Comparison of ENCODE assay signal across 19 cellular contexts in genomic region chr1:38291906-38292521, GRCh38.
A peak's percentile ranks its signal among the peaks of the same experiment; 100 is the strongest.
DNase-seq lines count a peak whose midpoint lies in the region; ATAC-seq and TF ChIP-seq lines count a peak whose summit lies in the region.
"Had no signal": no experiment of that assay in that cellular context is flagged by ENCODE, and none has a peak within 500 bp of the region (broad histone marks: within the 10 kb centered on the region; RNA-seq: fewer than 3 reads in every experiment).

No MANE protein-coding gene starts in this region.

- H3K9me3 ChIP-seq in GM23248 (ENCODE audit: low read depth) (no peaks in the 10 kb centered on the region), endodermal cell (ENCODE audit: control insufficient read depth, low read length) (no peaks in the 10 kb centered on the region), right lobe of liver (no peaks in the 10 kb centered on the region)
- H3K9me3 ChIP-seq: breast epithelium, Peyer's patch had no signal

- no peaks in the 10 kb centered on the region for H3K36me3 ChIP-seq in GM23248 (ENCODE audit: low read depth)
- no peaks in the 10 kb centered on the region for H3K36me3 ChIP-seq in endodermal cell (ENCODE audit: control insufficient read depth, insufficient read depth, low read length)
- H3K36me3 ChIP-seq in right lobe of liver: no peaks in the 10 kb centered on the region
- H3K36me3 ChIP-seq: breast epithelium, Peyer's patch had no signal

- TF ChIP-seq POLR2A in right lobe of liver (IDR thresholded peaks at IDR 0.05): no peak

- DNase-seq in GM23248: peak; percentile 17
- peak; percentile 87 for DNase-seq in endodermal cell
- no peak for DNase-seq in right lobe of liver
- no peak for DNase-seq in sciatic nerve (ENCODE audit: low spot score)
- no peak for DNase-seq in stimulated activated naive CD4-positive, alpha-beta T cell (lab: John Stamatoyannopoulos, UW)
- no peak for DNase-seq in activated T-helper 2 cell treated with anti-CD3 and anti-CD28 coated beads, Interferon-gamma antibody, Interleukin-2, Interleukin-4, amounts not matched to agents 10 μg/mL and 5 μg/mL and 100 μg/mL, durations not matched to agents 14 hours and 24 hours and 36 hours (ENCODE audit: low spot score)
- no peak for DNase-seq in GDM1 (lab: John Stamatoyannopoulos, UW)
- no peak for DNase-seq in GM19240 (ENCODE audit: insufficient read length, low spot score)
- DNase-seq: activated CD4-positive, CD25-positive, alpha-beta regulatory T cell; activated CD8-positive, alpha-beta memory T cell treated with anti-CD3 and anti-CD28 coated beads, Interleukin-2, amount 50 U/mL, for 4 hours; activated naive CD4-positive, alpha-beta T cell treated with anti-CD3 and anti-CD28 coated beads, Interleukin-2, amount 50 U/mL, for 16 hours; foreskin keratinocyte; NCI-H1694 treated with DMSO at 0.1 percent for 48 hours; NCI-H526; Peyer's patch; T-cell had no signal

- peaks cover 5% of the 10 kb centered on the region for H3K9me3 Mint-ChIP-seq in endodermal cell
- H3K9me3 Mint-ChIP-seq in activated T-helper 2 cell treated with anti-CD3 and anti-CD28 coated beads, Interferon-gamma antibody, Interleukin-2, Interleukin-4, amounts not matched to agents 10 μg/mL and 5 μg/mL and 100 μg/mL, durations not matched to agents 14 hours and 24 hours and 36 hours: no peaks in the 10 kb centered on the region
- H3K9me3 Mint-ChIP-seq: stimulated activated naive CD8-positive, alpha-beta T cell treated with anti-CD3 and anti-CD28 coated beads, Interleukin-15, Interleukin-2, amounts not matched to agents 100 ng/mL and 50 ng/mL, for 24 hours had no signal

- no peak overlapping the region for H3K4me2 ChIP-seq in GM23248 (ENCODE audit: unreplicated experiment)

- H3K27ac ChIP-seq in GM23248: no peak overlapping the region
- H3K27ac ChIP-seq in endodermal cell (ENCODE audit: low read depth, low read length): no peak overlapping the region
- H3K27ac ChIP-seq in right lobe of liver: no peak overlapping the region
- H3K27ac ChIP-seq: breast epithelium, foreskin keratinocyte, HL-60, Peyer's patch had no signal

- no peaks in the 10 kb centered on the region for H3F3A ChIP-seq in GM23248 (ENCODE audit: insufficient read depth)

- intact Hi-C loops in right lobe of liver (cut with DNase I) (no loop called here), sciatic nerve (cut with DNase I) (no loop called here)
- intact Hi-C loops in activated T-helper 2 cell treated with anti-CD3 and anti-CD28 coated beads, Interferon-gamma antibody, Interleukin-2, Interleukin-4, amounts not matched to agents 10 μg/mL and 5 μg/mL and 100 μg/mL, durations not matched to agents 14 hours and 24 hours and 36 hours (cut with micrococcal nuclease): no loop called here

- H4K20me1 ChIP-seq in GM23248 (ENCODE audit: insufficient read depth): no peaks in the 10 kb centered on the region

- in situ Hi-C loops in GM23248 (cut with MboI): no loop called here

- H3K4me3 ChIP-seq in GM23248 (no peak overlapping the region), endodermal cell (ENCODE audit: low read length) (no peak overlapping the region), right lobe of liver (no peak overlapping the region)
- H3K4me3 ChIP-seq: Peyer's patch had no signal

- ATAC-seq in right lobe of liver (peak in 3 of 4 donors; percentile 16 to 35 (median 30)), sciatic nerve (peak; percentile 32)
- ATAC-seq: foreskin keratinocyte, T-cell had no signal

- H3K9me2 ChIP-seq in GM23248 (ENCODE audit: insufficient read depth): no peaks in the 10 kb centered on the region

- no peaks in the 10 kb centered on the region for H3K79me2 ChIP-seq in GM23248 (ENCODE audit: insufficient read depth)

- peaks cover 39% of the 10 kb centered on the region for H3K4me1 Mint-ChIP-seq in endodermal cell
- no peaks in the 10 kb centered on the region for H3K4me1 Mint-ChIP-seq in activated T-helper 2 cell treated with anti-CD3 and anti-CD28 coated beads, Interferon-gamma antibody, Interleukin-2, Interleukin-4, amounts not matched to agents 10 μg/mL and 5 μg/mL and 100 μg/mL, durations not matched to agents 14 hours and 24 hours and 36 hours (ENCODE audit: low read depth)

- no peaks in the 10 kb centered on the region for H3K4me1 ChIP-seq in GM23248 (ENCODE audit: insufficient read depth)
- H3K4me1 ChIP-seq in endodermal cell (ENCODE audit: control insufficient read depth, insufficient read depth, low read length): peaks cover 8% of the 10 kb centered on the region
- H3K4me1 ChIP-seq in right lobe of liver: peaks cover 0 to 9% (median 2%) of the 10 kb centered on the region in 4 donors
- H3K4me1 ChIP-seq: breast epithelium, foreskin keratinocyte, Peyer's patch had no signal

- H3K27me3 ChIP-seq in GM23248 (replicated peaks; ENCODE audit: insufficient read depth): peaks cover 6% of the 10 kb centered on the region; the same call in 1 of the 2 replicates
- H3K27me3 ChIP-seq in endodermal cell (ENCODE audit: control insufficient read depth, insufficient read depth, low read length, poor library complexity, severe bottlenecking): no peaks in the 10 kb centered on the region
- no peaks in the 10 kb centered on the region for H3K27me3 ChIP-seq in right lobe of liver
- H3K27me3 ChIP-seq: breast epithelium, Peyer's patch had no signal

- H3K4me3 Mint-ChIP-seq in endodermal cell: peak overlapping the region; percentile 33
- H3K4me3 Mint-ChIP-seq in activated T-helper 2 cell treated with anti-CD3 and anti-CD28 coated beads, Interferon-gamma antibody, Interleukin-2, Interleukin-4, amounts not matched to agents 10 μg/mL and 5 μg/mL and 100 μg/mL, durations not matched to agents 14 hours and 24 hours and 36 hours (ENCODE audit: low read depth): no peak overlapping the region
- H3K4me3 Mint-ChIP-seq: stimulated activated naive CD8-positive, alpha-beta T cell treated with anti-CD3 and anti-CD28 coated beads, Interleukin-15, Interleukin-2, amounts not matched to agents 100 ng/mL and 50 ng/mL, for 24 hours; T-cell had no signal

- no peak overlapping the region for H3K9ac ChIP-seq in GM23248
- no peak overlapping the region for H3K9ac ChIP-seq in endodermal cell (ENCODE audit: extremely low read depth, low read length, poor library complexity, severe bottlenecking)

- H2AFZ ChIP-seq in GM23248: no peak overlapping the region; the same call in 1 of the 2 replicates

- peaks cover 2% of the 10 kb centered on the region for H3K36me3 Mint-ChIP-seq in endodermal cell (ENCODE audit: low read depth)
- H3K36me3 Mint-ChIP-seq in activated T-helper 2 cell treated with anti-CD3 and anti-CD28 coated beads, Interferon-gamma antibody, Interleukin-2, Interleukin-4, amounts not matched to agents 10 μg/mL and 5 μg/mL and 100 μg/mL, durations not matched to agents 14 hours and 24 hours and 36 hours (ENCODE audit: low read depth): no peaks in the 10 kb centered on the region
- H3K36me3 Mint-ChIP-seq: T-cell had no signal

- H3K27ac Mint-ChIP-seq in endodermal cell: no peak overlapping the region
- H3K27ac Mint-ChIP-seq in activated T-helper 2 cell treated with anti-CD3 and anti-CD28 coated beads, Interferon-gamma antibody, Interleukin-2, Interleukin-4, amounts not matched to agents 10 μg/mL and 5 μg/mL and 100 μg/mL, durations not matched to agents 14 hours and 24 hours and 36 hours: no peak overlapping the region
- H3K27ac Mint-ChIP-seq: stimulated activated naive CD8-positive, alpha-beta T cell treated with anti-CD3 and anti-CD28 coated beads, Interleukin-15, Interleukin-2, amounts not matched to agents 100 ng/mL and 50 ng/mL, for 24 hours; T-cell had no signal

- 4 to 10% methylated on average over 22 to 26 of the region's 26 CpGs for WGBS in GM23248 (ENCODE audit: low coverage in 1 of 2, low lambda C conversion rate in 2 of 2, missing lambda C conversion rate in 2 of 2), 2 experiments
- 30 to 32% methylated on average over 24 to 26 of the region's 26 CpGs for WGBS in endodermal cell (ENCODE audit: insufficient coverage in 1 of 2, insufficient read length in 1 of 2), 2 experiments
- WGBS in right lobe of liver (ENCODE audit: insufficient coverage, low coverage, low lambda C conversion rate, missing lambda C conversion rate): 44% methylated on average over 10 of the region's 26 CpGs

- peaks cover 18% of the 10 kb centered on the region for H3K27me3 Mint-ChIP-seq in endodermal cell (ENCODE audit: insufficient read depth)
- H3K27me3 Mint-ChIP-seq in activated T-helper 2 cell treated with anti-CD3 and anti-CD28 coated beads, Interferon-gamma antibody, Interleukin-2, Interleukin-4, amounts not matched to agents 10 μg/mL and 5 μg/mL and 100 μg/mL, durations not matched to agents 14 hours and 24 hours and 36 hours (ENCODE audit: low read depth): peaks cover 41% of the 10 kb centered on the region

- TF ChIP-seq CTCF in endodermal cell (conservative IDR thresholded peaks at IDR 0.05): no peak
- no peak for TF ChIP-seq CTCF in right lobe of liver (IDR thresholded peaks at IDR 0.05)

Comparison
In these comparisons a context has a peak if more than half of its experiments do, and no peak if none do; other contexts are left out.
1. DNase-seq: peak in GM23248 (single experiment) and endodermal cell (single experiment); none in right lobe of liver (0 of 3), sciatic nerve (single experiment), stimulated activated naive CD4-positive, alpha-beta T cell (0 of 6), activated T-helper 2 cell treated with anti-CD3 and anti-CD28 coated beads, Interferon-gamma antibody, Interleukin-2, Interleukin-4, amounts not matched to agents 10 μg/mL and 5 μg/mL and 100 μg/mL, durations not matched to agents 14 hours and 24 hours and 36 hours (single experiment), GDM1 (single experiment) and GM19240 (single experiment).